8 cellular contexts compared by ENCODE assay signal in the genomic region with DNA sequence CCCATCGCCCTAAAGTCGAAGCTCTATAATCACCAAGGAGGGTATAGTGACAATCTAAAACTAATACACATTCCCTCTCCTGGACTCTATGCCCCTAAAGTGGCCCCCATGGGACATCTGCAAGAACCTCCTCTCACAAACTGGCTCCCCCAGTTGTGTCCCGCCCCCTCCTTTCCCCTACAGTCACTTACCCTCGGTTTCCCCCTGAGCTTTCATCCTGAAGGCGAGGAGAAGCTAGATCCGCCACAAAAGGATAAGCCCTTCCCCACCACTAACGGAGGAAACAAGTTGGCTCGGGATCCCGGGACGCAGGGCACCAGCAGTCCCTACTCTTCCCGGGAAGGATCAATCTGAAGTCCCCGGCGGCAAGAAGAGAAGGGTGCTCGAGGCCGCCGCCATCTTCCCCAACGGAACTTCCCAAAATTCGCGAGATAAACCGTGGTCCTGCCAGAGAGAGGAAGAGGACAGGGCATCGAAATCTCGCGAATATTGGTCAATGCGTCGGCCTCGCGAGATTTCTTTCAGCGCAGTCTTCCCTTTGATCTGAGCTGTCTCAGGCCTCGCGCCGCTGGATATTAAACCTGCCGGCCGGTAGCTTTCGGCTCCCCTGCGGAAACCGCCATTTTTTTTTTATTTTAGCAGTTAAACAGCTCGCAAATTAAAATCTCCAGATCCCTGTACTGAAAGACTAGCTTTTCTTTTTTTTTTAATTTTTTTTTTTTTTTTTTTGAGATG. TPM values are rescaled to one million over a fixed set of nuclear protein-coding genes. Genes with fewer than 3 reads are reported as not detected.
DNase-seq lines count a peak whose midpoint lies in the region; ATAC-seq and TF ChIP-seq lines count a peak whose summit lies in the region.

A gene with protein sequence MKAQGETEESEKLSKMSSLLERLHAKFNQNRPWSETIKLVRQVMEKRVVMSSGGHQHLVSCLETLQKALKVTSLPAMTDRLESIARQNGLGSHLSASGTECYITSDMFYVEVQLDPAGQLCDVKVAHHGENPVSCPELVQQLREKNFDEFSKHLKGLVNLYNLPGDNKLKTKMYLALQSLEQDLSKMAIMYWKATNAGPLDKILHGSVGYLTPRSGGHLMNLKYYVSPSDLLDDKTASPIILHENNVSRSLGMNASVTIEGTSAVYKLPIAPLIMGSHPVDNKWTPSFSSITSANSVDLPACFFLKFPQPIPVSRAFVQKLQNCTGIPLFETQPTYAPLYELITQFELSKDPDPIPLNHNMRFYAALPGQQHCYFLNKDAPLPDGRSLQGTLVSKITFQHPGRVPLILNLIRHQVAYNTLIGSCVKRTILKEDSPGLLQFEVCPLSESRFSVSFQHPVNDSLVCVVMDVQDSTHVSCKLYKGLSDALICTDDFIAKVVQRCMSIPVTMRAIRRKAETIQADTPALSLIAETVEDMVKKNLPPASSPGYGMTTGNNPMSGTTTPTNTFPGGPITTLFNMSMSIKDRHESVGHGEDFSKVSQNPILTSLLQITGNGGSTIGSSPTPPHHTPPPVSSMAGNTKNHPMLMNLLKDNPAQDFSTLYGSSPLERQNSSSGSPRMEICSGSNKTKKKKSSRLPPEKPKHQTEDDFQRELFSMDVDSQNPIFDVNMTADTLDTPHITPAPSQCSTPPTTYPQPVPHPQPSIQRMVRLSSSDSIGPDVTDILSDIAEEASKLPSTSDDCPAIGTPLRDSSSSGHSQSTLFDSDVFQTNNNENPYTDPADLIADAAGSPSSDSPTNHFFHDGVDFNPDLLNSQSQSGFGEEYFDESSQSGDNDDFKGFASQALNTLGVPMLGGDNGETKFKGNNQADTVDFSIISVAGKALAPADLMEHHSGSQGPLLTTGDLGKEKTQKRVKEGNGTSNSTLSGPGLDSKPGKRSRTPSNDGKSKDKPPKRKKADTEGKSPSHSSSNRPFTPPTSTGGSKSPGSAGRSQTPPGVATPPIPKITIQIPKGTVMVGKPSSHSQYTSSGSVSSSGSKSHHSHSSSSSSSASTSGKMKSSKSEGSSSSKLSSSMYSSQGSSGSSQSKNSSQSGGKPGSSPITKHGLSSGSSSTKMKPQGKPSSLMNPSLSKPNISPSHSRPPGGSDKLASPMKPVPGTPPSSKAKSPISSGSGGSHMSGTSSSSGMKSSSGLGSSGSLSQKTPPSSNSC (N-terminal part only) (minus strand): TSS at position 417 of the 735 bp plus-strand sequence. CDS start 201 bp downstream, at position 216.

- H3K27me3 ChIP-seq in AG04450 (ENCODE audit: control insufficient read depth, insufficient read depth, low read length): no peaks in the 10 kb centered on the region
- no peaks in the 10 kb centered on the region for H3K27me3 ChIP-seq in spleen (replicated peaks in 1 of 7)

- H3K4me1 Mint-ChIP-seq in activated B cell treated with CpG ODN at 0.5 μM for 24 hours (peaks cover 28% of the 10 kb centered on the region), immature natural killer cell (peaks cover 19 to 27% of the 10 kb centered on the region in 2 donors)

- TF ChIP-seq CTCF in AG04450 (IDR thresholded peaks at IDR 0.05; ENCODE audit: low read depth, low read length): no peak
- TF ChIP-seq CTCF in activated B cell treated with CpG ODN at 0.5 μM for 24 hours (IDR thresholded peaks at IDR 0.05): no peak
- TF ChIP-seq CTCF in spleen (IDR thresholded peaks at IDR 0.05 in 8 of 11, conservative IDR thresholded peaks at IDR 0.05 in 3 of 11): peak in 4 of 11 experiments; percentile 13 to 57 (median 35)

- 0 to 1% (median 0%) methylated on average over 37 of the region's 37 CpGs for WGBS in spleen, 5 donors

- peaks cover 17 to 43% (median 32%) of the 10 kb centered on the region in 6 donors for H3K4me1 ChIP-seq in spleen

- intact Hi-C loops in activated B cell treated with CpG ODN at 0.5 μM for 24 hours (cut with micrococcal nuclease): loop anchor here (1.0 to 2.0 kb wide), 3 partner anchors 10 to 303 kb away; a partner anchor contains a TSS
- intact Hi-C loops in spleen (cut with DNase I; ENCODE audit: low total_unique reads): no loop called here

- H3K36me3 ChIP-seq in spleen: peaks cover 0 to 33% (median 23%) of the 10 kb centered on the region in 6 donors

- peak in 1 of 3 donors; percentile 51 for TF ChIP-seq POLR2A in spleen (IDR thresholded peaks at IDR 0.05)

- H3K27ac ChIP-seq in AG04450 (ENCODE audit: low read depth, low read length) (peak within 1 kb of the TSS; percentile 75), caudate nucleus (ENCODE audit: low read depth, low read length) (peak within 1 kb of the TSS; percentile 85), spleen (peak within 1 kb of the TSS; percentile 65 to 91 (median 86))

- H3K4me3 ChIP-seq in AG04450 (ENCODE audit: low read depth, low read length) (peak within 1 kb of the TSS; percentile 94), spleen (peak within 1 kb of the TSS; percentile 64 to 95 (median 82))

- no peaks in the 10 kb centered on the region for H3K27me3 Mint-ChIP-seq in activated B cell treated with CpG ODN at 0.5 μM for 24 hours
- H3K27me3 Mint-ChIP-seq in immature natural killer cell (ENCODE audit: low read depth in 3 of 3): peaks cover 4 to 5% (median 5%) of the 10 kb centered on the region in 3 donors

- peaks cover 23% of the 10 kb centered on the region for H3K36me3 Mint-ChIP-seq in activated B cell treated with CpG ODN at 0.5 μM for 24 hours (ENCODE audit: low read depth)
- H3K36me3 Mint-ChIP-seq in immature natural killer cell: peaks cover 0 to 5% (median 4%) of the 10 kb centered on the region in 3 donors

- POLR2A ChIA-PET in AG04450 (lab: Yijun Ruan, JAX): interaction anchor here (0.6 to 2.6 kb wide), 9 partner anchors 11 to 686 kb away, joined by 3 to 45 read pairs (median 5); a partner anchor contains a TSS
- POLR2A ChIA-PET in activated B cell treated with CpG ODN at 0.5 μM for 24 hours (lab: Charles Lee): interaction anchor here (0.6 to 3.9 kb wide), 19 partner anchors 9 to 1127 kb away, joined by 3 to 253 read pairs (median 5); a partner anchor contains a TSS

- H3K4me3 Mint-ChIP-seq in activated B cell treated with CpG ODN at 0.5 μM for 24 hours (peak within 1 kb of the TSS; percentile 98), immature natural killer cell (peak within 1 kb of the TSS; percentile 93 to 98 (median 97))

- H3K9me3 Mint-ChIP-seq in activated B cell treated with CpG ODN at 0.5 μM for 24 hours (no peaks in the 10 kb centered on the region), immature natural killer cell (no peaks in the 10 kb centered on the region)

- ATAC-seq in GM18909 (IDR thresholded peaks at IDR 0.05; ENCODE audit: poor library complexity, unreplicated experiment) (peak; percentile 94), HG03196 (IDR thresholded peaks at IDR 0.05; ENCODE audit: unreplicated experiment) (peak; percentile 98), activated B cell treated with CpG ODN at 0.5 μM for 24 hours (ENCODE audit: low read depth) (peak; percentile 97)

- CTCF ChIA-PET in AG04450 (lab: Charles Lee) (interaction anchor here (0.6 to 0.9 kb wide), 2 partner anchors 23 to 45 kb away, joined by 3 read pairs; no protein-coding TSS in a partner anchor), activated B cell treated with CpG ODN at 0.5 μM for 24 hours (lab: Charles Lee) (interaction anchor here (1.3 kb wide), 1 partner anchor 10 kb away, joined by 5 read pairs; a partner anchor contains a TSS)

- peak; percentile 96 for DNase-seq in AG04450 (ENCODE audit: low read depth, low spot score)
- DNase-seq in NCI-H345 (lab: John Stamatoyannopoulos, UW): peak; percentile 99
- peak; percentile 76 for DNase-seq in activated B cell treated with CpG ODN at 0.5 μM for 24 hours
- peak; percentile 16 to 96 (median 80) for DNase-seq in caudate nucleus (lab: John Stamatoyannopoulos, UW)
- peak; percentile 93 to 95 (median 94) for DNase-seq in immature natural killer cell
- DNase-seq in spleen: peak; percentile 97

- H3K9me3 ChIP-seq in AG04450 (ENCODE audit: control insufficient read depth, insufficient read depth, low read length): no peaks in the 10 kb centered on the region; the same call in 1 of the 2 replicates
- no peaks in the 10 kb centered on the region for H3K9me3 ChIP-seq in spleen

- H3K27ac Mint-ChIP-seq in activated B cell treated with CpG ODN at 0.5 μM for 24 hours (peak within 1 kb of the TSS; percentile 96), immature natural killer cell (peak within 1 kb of the TSS; percentile 95 to 98 (median 97))

RNA-seq across cellular contexts. Expression of the gene that starts here (rescaled TPM):
- polyA plus RNA-seq in AG04450 (2011; rRNA removed): 36.9 and 43.9 TPM in 2 replicates
- 38.6 and 48.5 TPM in 2 replicates for polyA minus RNA-seq in AG04450 (2011; rRNA and poly(A)+ RNA removed)
- 59.2 and 64.3 TPM in 2 replicates for total RNA-seq in activated B cell treated with CpG ODN at 0.5 μM for 24 hours
- 10 to 100 TPM in 2 of 3 donors, 1 to 10 TPM in 1; 8.6 to 27.2 (median 12.0) TPM for polyA plus RNA-seq in immature natural killer cell
- total RNA-seq in spleen: 10 to 100 TPM; 29.7 to 43.9 (median 39.1) TPM
- 10 to 100 TPM in 1 of 3 donors, 1 to 10 TPM in 2; 4.4 to 10.2 (median 4.9) TPM for polyA plus RNA-seq in spleen

Comparison
In these comparisons a context has a peak if more than half of its experiments do, and no peak if none do; other contexts are left out.
1. Peak in every context shown above with its lines: DNase-seq, ATAC-seq, H3K4me3 ChIP-seq and H3K27ac ChIP-seq.